8 cellular contexts compared by ENCODE assay signal in genomic region chr4:5051210-5051691, GRCh38. TPM values are rescaled to one million over a fixed set of nuclear protein-coding genes. Genes with fewer than 3 reads are reported as not detected.
DNase-seq lines count a peak whose midpoint lies in the region; ATAC-seq and TF ChIP-seq lines count a peak whose summit lies in the region.

Gene STK32B, plus strand, starts transcription at chr4:5051480.

- intact Hi-C loops in CD4-positive, alpha-beta memory T cell (cut with micrococcal nuclease) = no loop called here

- no peaks in the 10 kb centered on the region for H3K27me3 ChIP-seq in CD4-positive, alpha-beta memory T cell (ENCODE audit: insufficient read depth, low read length)
- peaks cover 19% of the 10 kb centered on the region for H3K27me3 ChIP-seq in mucosa of stomach (ENCODE audit: control insufficient read depth, insufficient read depth, low read length)

- H3K36me3 ChIP-seq in CD4-positive, alpha-beta memory T cell (ENCODE audit: insufficient read depth, low read length) = no peaks in the 10 kb centered on the region
- no peaks in the 10 kb centered on the region for H3K36me3 ChIP-seq in mucosa of stomach (ENCODE audit: control insufficient read depth, insufficient read depth, low read length)

- ATAC-seq in esophagus mucosa (peak; percentile 67), HG02588 (IDR thresholded peaks at IDR 0.05; ENCODE audit: unreplicated experiment) (no peak)

- peaks cover 3 to 24% (median 10%) of the 10 kb centered on the region in 4 donors for H3K4me1 Mint-ChIP-seq in CD4-positive, alpha-beta memory T cell
- peaks cover 3% of the 10 kb centered on the region for H3K4me1 Mint-ChIP-seq in T-helper 2 cell treated with Interferon-gamma antibody and Interleukin-4, amounts not matched to agents 5 μg/mL and 100 μg/mL, for 36 hours (ENCODE audit: low read depth)
- peaks cover 9% of the 10 kb centered on the region for H3K4me1 Mint-ChIP-seq in type B pancreatic cell (ENCODE audit: unreplicated experiment)

- peak within 1 kb of the TSS in 1 of 2 donors; percentile 28 for H3K4me3 ChIP-seq in CD4-positive, alpha-beta memory T cell (ENCODE audit: low read length in 2 of 2)
- H3K4me3 ChIP-seq in mucosa of stomach (ENCODE audit: low read length) = peak within 1 kb of the TSS; percentile 39

- POLR2A ChIA-PET in CD4-positive, alpha-beta memory T cell (lab: Charles Lee; ENCODE audit: partially characterized antibody) = no interaction called here

- DNase-seq in CD4-positive, alpha-beta memory T cell = no peak
- peak; percentile 15 for DNase-seq in HCEC 1CT
- peak; percentile 13 for DNase-seq in T-helper 2 cell treated with Interferon-gamma antibody and Interleukin-4, amounts not matched to agents 5 μg/mL and 100 μg/mL, for 36 hours (ENCODE audit: low spot score)
- peak; percentile 76 for DNase-seq in type B pancreatic cell (ENCODE audit: extremely low spot score, unreplicated experiment)
- DNase-seq in NCI-H2171 treated with DMSO at 0.1 percent for 48 hours (lab: John Stamatoyannopoulos, UW) = no peak

- H3K36me3 Mint-ChIP-seq in CD4-positive, alpha-beta memory T cell = no peaks in the 10 kb centered on the region
- no peaks in the 10 kb centered on the region for H3K36me3 Mint-ChIP-seq in T-helper 2 cell treated with Interferon-gamma antibody and Interleukin-4, amounts not matched to agents 5 μg/mL and 100 μg/mL, for 36 hours (ENCODE audit: low read depth)
- H3K36me3 Mint-ChIP-seq in type B pancreatic cell = no peaks in the 10 kb centered on the region

- peaks cover 9% of the 10 kb centered on the region for H3K4me1 ChIP-seq in CD4-positive, alpha-beta memory T cell (ENCODE audit: insufficient read depth, low read length)
- H3K4me1 ChIP-seq in mucosa of stomach (ENCODE audit: control insufficient read depth, insufficient read depth, low read length) = peaks cover 8% of the 10 kb centered on the region

- H3K9me3 ChIP-seq in CD4-positive, alpha-beta memory T cell (ENCODE audit: control insufficient read depth in 1 of 2, low read length in 2 of 2) = no peaks in the 10 kb centered on the region
- H3K9me3 ChIP-seq in mucosa of stomach (ENCODE audit: control insufficient read depth, low read length) = no peaks in the 10 kb centered on the region

- peaks cover 0 to 3% (median 0%) of the 10 kb centered on the region in 8 donors for H3K9me3 Mint-ChIP-seq in CD4-positive, alpha-beta memory T cell
- H3K9me3 Mint-ChIP-seq in T-helper 2 cell treated with Interferon-gamma antibody and Interleukin-4, amounts not matched to agents 5 μg/mL and 100 μg/mL, for 36 hours = no peaks in the 10 kb centered on the region
- no peaks in the 10 kb centered on the region for H3K9me3 Mint-ChIP-seq in type B pancreatic cell

- H3K4me3 Mint-ChIP-seq in CD4-positive, alpha-beta memory T cell = peak within 1 kb of the TSS; percentile 50 to 80 (median 66)
- peak within 1 kb of the TSS; percentile 67 for H3K4me3 Mint-ChIP-seq in T-helper 2 cell treated with Interferon-gamma antibody and Interleukin-4, amounts not matched to agents 5 μg/mL and 100 μg/mL, for 36 hours
- peak within 1 kb of the TSS; percentile 94 for H3K4me3 Mint-ChIP-seq in type B pancreatic cell

- no peak for TF ChIP-seq CTCF in type B pancreatic cell (conservative IDR thresholded peaks at IDR 0.05)

- CTCF ChIA-PET in CD4-positive, alpha-beta memory T cell (lab: Charles Lee; ENCODE audit: partially characterized antibody) = no interaction called here

- peak within 1 kb of the TSS; percentile 3 for H3K9ac ChIP-seq in mucosa of stomach (ENCODE audit: low read length)

- no peak within 1 kb of the TSS for H3K27ac Mint-ChIP-seq in CD4-positive, alpha-beta memory T cell
- no peak within 1 kb of the TSS for H3K27ac Mint-ChIP-seq in T-helper 2 cell treated with Interferon-gamma antibody and Interleukin-4, amounts not matched to agents 5 μg/mL and 100 μg/mL, for 36 hours
- peak within 1 kb of the TSS; percentile 74 for H3K27ac Mint-ChIP-seq in type B pancreatic cell

- H3K27ac ChIP-seq in CD4-positive, alpha-beta memory T cell (ENCODE audit: low read depth, low read length) = no peak within 1 kb of the TSS

- peaks cover 34% of the 10 kb centered on the region in 2 donors for H3K27me3 Mint-ChIP-seq in CD4-positive, alpha-beta memory T cell
- H3K27me3 Mint-ChIP-seq in T-helper 2 cell treated with Interferon-gamma antibody and Interleukin-4, amounts not matched to agents 5 μg/mL and 100 μg/mL, for 36 hours (ENCODE audit: low read depth) = peaks cover 48% of the 10 kb centered on the region
- H3K27me3 Mint-ChIP-seq in type B pancreatic cell = peaks cover 68% of the 10 kb centered on the region

RNA-seq across cellular contexts. Expression of gene STK32B, which starts in this region (rescaled TPM):
- total RNA-seq in CD4-positive, alpha-beta memory T cell = not detected
- not detected for polyA plus RNA-seq in CD4-positive, alpha-beta memory T cell
- total RNA-seq in esophagus mucosa (0.28 TPM), type B pancreatic cell (ENCODE audit: low replicate concordance) (0.98 and 3.0 TPM in 2 replicates)

Comparison
In these comparisons a context has a peak if more than half of its experiments do, and no peak if none do; other contexts are left out.
1. Peak in ATAC-seq in esophagus mucosa; RNA of the gene not detected or under 1 TPM.
2. DNase-seq: peak in HCEC 1CT (single experiment), T-helper 2 cell treated with Interferon-gamma antibody and Interleukin-4, amounts not matched to agents 5 μg/mL and 100 μg/mL, for 36 hours (single experiment) and type B pancreatic cell (single experiment); none in CD4-positive, alpha-beta memory T cell (0 of 5) and NCI-H2171 treated with DMSO at 0.1 percent for 48 hours (single experiment).
3. Peak in every context shown above with its lines, with median percentiles within 50 percentile points of each other: H3K4me3 Mint-ChIP-seq.